ENCODE assay signal across 11 cellular contexts in the genomic region with DNA sequence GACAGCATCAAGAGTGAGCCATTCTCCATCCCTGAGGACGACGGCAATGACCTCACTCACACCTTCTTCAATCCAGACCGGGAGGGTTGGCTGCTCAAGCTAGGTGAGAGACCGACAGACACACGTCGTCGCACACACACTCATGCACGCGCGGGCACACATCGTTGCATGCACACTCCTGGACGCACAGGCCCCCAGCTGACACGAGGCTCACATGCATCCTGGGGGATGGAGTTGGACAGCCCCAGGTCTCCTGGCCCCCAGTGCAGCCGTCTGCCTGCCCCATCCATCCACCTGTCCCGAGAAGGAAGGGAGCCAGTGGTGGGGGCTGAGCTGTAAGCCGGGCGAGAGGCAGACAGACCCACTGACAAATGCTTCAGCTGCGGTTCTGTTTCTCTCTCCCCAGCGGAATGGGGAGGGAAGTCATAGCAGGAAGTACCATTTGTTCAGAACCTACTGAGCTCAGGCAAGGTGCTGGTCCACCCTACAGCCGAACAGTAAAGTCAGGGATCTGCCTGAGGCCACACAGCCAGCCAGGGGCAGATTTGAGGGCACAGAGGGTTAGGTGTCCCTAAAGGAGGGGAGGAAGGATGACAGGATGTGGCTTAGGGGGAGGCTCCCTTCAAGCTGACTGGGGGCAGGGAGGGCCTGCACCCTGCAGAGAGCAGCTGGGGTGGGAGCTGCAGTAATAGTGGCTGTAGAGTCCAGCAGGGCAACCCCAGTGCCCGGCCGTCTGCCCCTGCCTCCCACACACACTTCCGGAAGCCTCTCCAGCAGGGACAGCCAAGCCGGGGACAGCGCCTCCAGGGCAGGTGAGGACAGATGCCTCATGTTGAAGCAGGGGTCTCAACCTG. TPM values are rescaled to one million over a fixed set of nuclear protein-coding genes. Genes with fewer than 3 reads are reported as not detected.
DNase-seq lines count a peak whose midpoint lies in the region; ATAC-seq and TF ChIP-seq lines count a peak whose summit lies in the region.
"Had no signal": no experiment of that assay in that cellular context is flagged by ENCODE, and none has a peak within 500 bp of the region (broad histone marks: within the 10 kb centered on the region; RNA-seq: fewer than 3 reads in every experiment).

No MANE protein-coding gene starts in this region.

- peaks cover 14 to 84% (median 51%) of the 10 kb centered on the region in 4 donors for H3K4me1 Mint-ChIP-seq in CD4-positive, CD25-positive, alpha-beta regulatory T cell
- H3K4me1 Mint-ChIP-seq in HFFc6 (ENCODE audit: low read depth), result peaks cover 60% of the 10 kb centered on the region

- H3K27ac Mint-ChIP-seq in CD4-positive, CD25-positive, alpha-beta regulatory T cell, result peak overlapping the region; percentile 93 to 98 (median 96)
- peak overlapping the region; percentile 49; the same call in 1 of the 2 replicates for H3K27ac Mint-ChIP-seq in HFFc6

- no peaks in the 10 kb centered on the region for H3K27me3 ChIP-seq in CD4-positive, CD25-positive, alpha-beta regulatory T cell (ENCODE audit: control insufficient read depth, insufficient read depth, low read length)
- H3K27me3 ChIP-seq in WERI-Rb-1 (ENCODE audit: insufficient read depth, low read depth, severe bottlenecking), result no peaks in the 10 kb centered on the region
- H3K27me3 ChIP-seq: cardiac muscle cell had no signal

- peak; percentile 68 to 69 for ATAC-seq in CD4-positive, CD25-positive, alpha-beta regulatory T cell (ENCODE audit: low read depth in 2 of 2)
- ATAC-seq in left colon (peak; percentile 41), GM21619 (IDR thresholded peaks at IDR 0.05; ENCODE audit: unreplicated experiment) (no peak), HG02588 (IDR thresholded peaks at IDR 0.05; ENCODE audit: unreplicated experiment) (no peak)

- peaks cover 33% of the 10 kb centered on the region for H3K36me3 Mint-ChIP-seq in CD4-positive, CD25-positive, alpha-beta regulatory T cell
- H3K36me3 Mint-ChIP-seq in HFFc6 (ENCODE audit: low read depth), result peaks cover 4% of the 10 kb centered on the region

- H3K4me1 ChIP-seq in CD4-positive, CD25-positive, alpha-beta regulatory T cell (ENCODE audit: control insufficient read depth, insufficient read depth, low read length, poor library complexity, severe bottlenecking), result peaks cover 75% of the 10 kb centered on the region

- intact Hi-C loops in left colon (cut with DNase I, micrococcal nuclease), result loop anchor here (10.0 kb wide), 1 partner anchor 125 kb away; no protein-coding TSS in a partner anchor

- peak overlapping the region; percentile 71 for H3K27ac ChIP-seq in CD4-positive, CD25-positive, alpha-beta regulatory T cell (ENCODE audit: insufficient read depth, low read length, poor library complexity, severe bottlenecking)
- H3K27ac ChIP-seq in WERI-Rb-1, result no peak overlapping the region
- H3K27ac ChIP-seq: cardiac muscle cell had no signal

- H3K4me3 ChIP-seq in CD4-positive, CD25-positive, alpha-beta regulatory T cell (ENCODE audit: low read depth, low read length), result peak overlapping the region; percentile 55
- no peak overlapping the region for H3K4me3 ChIP-seq in WERI-Rb-1 (ENCODE audit: low read depth, low read length)
- H3K4me3 ChIP-seq: cardiac muscle cell, lung had no signal

- no peaks in the 10 kb centered on the region for H3K27me3 Mint-ChIP-seq in CD4-positive, CD25-positive, alpha-beta regulatory T cell
- peaks cover 6% of the 10 kb centered on the region for H3K27me3 Mint-ChIP-seq in HFFc6 (ENCODE audit: insufficient read depth)

- no peaks in the 10 kb centered on the region for H3K9me3 ChIP-seq in CD4-positive, CD25-positive, alpha-beta regulatory T cell (ENCODE audit: control insufficient read depth in 2 of 2, low read length in 2 of 2)
- H3K9me3 ChIP-seq in WERI-Rb-1 (ENCODE audit: severe bottlenecking), result no peaks in the 10 kb centered on the region

- H3K36me3 ChIP-seq in CD4-positive, CD25-positive, alpha-beta regulatory T cell (ENCODE audit: control insufficient read depth, insufficient read depth, low read length), result peaks cover 50% of the 10 kb centered on the region
- no peaks in the 10 kb centered on the region for H3K36me3 ChIP-seq in WERI-Rb-1
- H3K36me3 ChIP-seq: cardiac muscle cell had no signal

- H3K9me3 Mint-ChIP-seq in CD4-positive, CD25-positive, alpha-beta regulatory T cell, result peaks cover 0 to 2% (median 0%) of the 10 kb centered on the region in 7 donors
- peaks cover 4% of the 10 kb centered on the region; the same call in 1 of the 2 replicates for H3K9me3 Mint-ChIP-seq in HFFc6

- peak in 2 of 3 donors; percentile 70 to 88 for DNase-seq in CD4-positive, CD25-positive, alpha-beta regulatory T cell
- DNase-seq in HFFc6 (no peak), WERI-Rb-1 (peak; percentile 35), left colon (peak in 1 of 2 donors; percentile 22), NCI-H1105 (lab: John Stamatoyannopoulos, UW) (no peak), RPMI8226 (no peak)
- DNase-seq: NCI-H2227 treated with DMSO at 0.1 percent for 48 hours had no signal

- H3K4me3 Mint-ChIP-seq in CD4-positive, CD25-positive, alpha-beta regulatory T cell, result peak overlapping the region; percentile 27 to 84 (median 59)
- H3K4me3 Mint-ChIP-seq in HFFc6, result no peak overlapping the region

- TF ChIP-seq CTCF in HFFc6 (IDR thresholded peaks at IDR 0.05) (no peak; the same call in 1 of the 2 replicates), WERI-Rb-1 (IDR thresholded peaks at IDR 0.05; ENCODE audit: low read depth, low read length) (no peak)

RNA-seq across cellular contexts. Expression of a gene that starts 27.1 kb away (rescaled TPM):
- 153 TPM for total RNA-seq in CD4-positive, CD25-positive, alpha-beta regulatory T cell
- polyA plus RNA-seq in CD4-positive, CD25-positive, alpha-beta regulatory T cell, result 10 to 100 TPM; 47.4 to 56.9 (median 48.9) TPM
- total RNA-seq in HFFc6 (2021; fragmentation: NEBNext Ultra II Directional; extraction: Animal tissue kit (Norgen Biotek cat#: 25700)), result under 1 TPM in 1 of 6 experiments, not detected in 5; 0.28 TPM
- total RNA-seq in left colon, result 10 to 100 TPM in 1 of 2 donors, 1 to 10 TPM in 1; 2.6 to 10.4 TPM
- total RNA-seq: cardiac muscle cell had no signal
- polyA plus RNA-seq: cardiac muscle cell had no signal

Comparison
In these comparisons a context has a peak if more than half of its experiments do, and no peak if none do; other contexts are left out.
1. ATAC-seq: peak in CD4-positive, CD25-positive, alpha-beta regulatory T cell (2 of 2) and left colon (single experiment); none in GM21619 (single experiment) and HG02588 (single experiment).
2. DNase-seq: peak in CD4-positive, CD25-positive, alpha-beta regulatory T cell (2 of 3) and WERI-Rb-1 (single experiment); none in HFFc6 (single experiment), NCI-H1105 (single experiment) and RPMI8226 (single experiment).
3. RNA of a gene that starts 27.1 kb away (total RNA-seq): 153 TPM in CD4-positive, CD25-positive, alpha-beta regulatory T cell (single experiment); 2.6 to 10.4 TPM in left colon and 0.28 TPM in HFFc6; every median in the first group is over 10 times any median in the second.